In the genomic region with DNA sequence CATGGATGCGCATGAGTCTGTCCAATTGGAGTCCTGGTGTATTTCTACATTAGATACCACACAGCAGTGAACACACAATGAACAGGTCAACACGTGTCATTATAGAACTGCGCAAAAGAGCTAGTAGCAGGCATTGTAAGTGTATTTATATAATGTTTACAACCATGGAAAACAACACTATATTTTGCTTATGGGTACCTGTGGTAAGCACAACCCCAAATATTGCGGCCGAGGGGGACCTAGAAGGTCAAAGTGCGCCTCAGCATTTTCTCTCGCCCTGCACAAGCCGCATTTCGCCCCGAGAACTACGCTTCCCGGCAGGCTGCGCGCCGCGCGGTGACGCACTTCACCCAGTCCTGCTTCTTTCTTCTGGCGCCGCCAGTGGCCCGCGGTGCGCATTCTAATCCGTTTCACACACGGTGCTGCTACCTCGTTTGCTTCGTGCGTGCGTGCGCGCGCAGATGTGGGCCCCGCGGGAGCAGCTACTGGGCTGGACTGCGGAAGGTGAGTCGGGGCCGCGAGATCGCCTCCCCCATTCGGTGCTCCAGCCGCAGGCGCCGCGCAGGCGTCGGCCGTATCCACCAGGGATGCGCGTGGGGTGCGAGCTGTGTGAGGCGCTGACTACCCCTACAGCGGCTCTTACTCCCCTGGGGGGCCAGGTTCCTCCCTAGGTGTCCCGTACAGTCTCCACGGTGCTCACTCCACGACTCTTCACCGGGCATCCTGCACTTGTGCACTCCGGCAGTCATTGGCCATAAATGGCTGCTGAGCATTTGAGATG, we compare ENCODE assay signal across 1 cellular context.
TF ChIP-seq lines count a peak whose summit lies in the region.

A gene (plus strand): TSS at position 394 of the 781 bp plus-strand sequence. CDS start 68 bp downstream, at position 462.

TF ChIP-seq in Ishikawa, 13 proteins besides CTCF, POLR2A, EP300 and RAD21 (continued from another document):
- TF ChIP-seq, protein P1, sequence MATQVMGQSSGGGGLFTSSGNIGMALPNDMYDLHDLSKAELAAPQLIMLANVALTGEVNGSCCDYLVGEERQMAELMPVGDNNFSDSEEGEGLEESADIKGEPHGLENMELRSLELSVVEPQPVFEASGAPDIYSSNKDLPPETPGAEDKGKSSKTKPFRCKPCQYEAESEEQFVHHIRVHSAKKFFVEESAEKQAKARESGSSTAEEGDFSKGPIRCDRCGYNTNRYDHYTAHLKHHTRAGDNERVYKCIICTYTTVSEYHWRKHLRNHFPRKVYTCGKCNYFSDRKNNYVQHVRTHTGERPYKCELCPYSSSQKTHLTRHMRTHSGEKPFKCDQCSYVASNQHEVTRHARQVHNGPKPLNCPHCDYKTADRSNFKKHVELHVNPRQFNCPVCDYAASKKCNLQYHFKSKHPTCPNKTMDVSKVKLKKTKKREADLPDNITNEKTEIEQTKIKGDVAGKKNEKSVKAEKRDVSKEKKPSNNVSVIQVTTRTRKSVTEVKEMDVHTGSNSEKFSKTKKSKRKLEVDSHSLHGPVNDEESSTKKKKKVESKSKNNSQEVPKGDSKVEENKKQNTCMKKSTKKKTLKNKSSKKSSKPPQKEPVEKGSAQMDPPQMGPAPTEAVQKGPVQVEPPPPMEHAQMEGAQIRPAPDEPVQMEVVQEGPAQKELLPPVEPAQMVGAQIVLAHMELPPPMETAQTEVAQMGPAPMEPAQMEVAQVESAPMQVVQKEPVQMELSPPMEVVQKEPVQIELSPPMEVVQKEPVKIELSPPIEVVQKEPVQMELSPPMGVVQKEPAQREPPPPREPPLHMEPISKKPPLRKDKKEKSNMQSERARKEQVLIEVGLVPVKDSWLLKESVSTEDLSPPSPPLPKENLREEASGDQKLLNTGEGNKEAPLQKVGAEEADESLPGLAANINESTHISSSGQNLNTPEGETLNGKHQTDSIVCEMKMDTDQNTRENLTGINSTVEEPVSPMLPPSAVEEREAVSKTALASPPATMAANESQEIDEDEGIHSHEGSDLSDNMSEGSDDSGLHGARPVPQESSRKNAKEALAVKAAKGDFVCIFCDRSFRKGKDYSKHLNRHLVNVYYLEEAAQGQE (IDR thresholded peaks at IDR 0.05; ENCODE audit: low read depth) = no peak
- TF ChIP-seq TCF12 (IDR thresholded peaks at IDR 0.05; ENCODE audit: low read depth) (peak; percentile 69), CREB1 (IDR thresholded peaks at IDR 0.05; ENCODE audit: low read depth) (peak; percentile 86), TEAD4 (IDR thresholded peaks at IDR 0.05) (peak; percentile 26; the same call in 1 of the 2 replicates)
